8 cellular contexts compared by ENCODE assay signal in the genomic region with DNA sequence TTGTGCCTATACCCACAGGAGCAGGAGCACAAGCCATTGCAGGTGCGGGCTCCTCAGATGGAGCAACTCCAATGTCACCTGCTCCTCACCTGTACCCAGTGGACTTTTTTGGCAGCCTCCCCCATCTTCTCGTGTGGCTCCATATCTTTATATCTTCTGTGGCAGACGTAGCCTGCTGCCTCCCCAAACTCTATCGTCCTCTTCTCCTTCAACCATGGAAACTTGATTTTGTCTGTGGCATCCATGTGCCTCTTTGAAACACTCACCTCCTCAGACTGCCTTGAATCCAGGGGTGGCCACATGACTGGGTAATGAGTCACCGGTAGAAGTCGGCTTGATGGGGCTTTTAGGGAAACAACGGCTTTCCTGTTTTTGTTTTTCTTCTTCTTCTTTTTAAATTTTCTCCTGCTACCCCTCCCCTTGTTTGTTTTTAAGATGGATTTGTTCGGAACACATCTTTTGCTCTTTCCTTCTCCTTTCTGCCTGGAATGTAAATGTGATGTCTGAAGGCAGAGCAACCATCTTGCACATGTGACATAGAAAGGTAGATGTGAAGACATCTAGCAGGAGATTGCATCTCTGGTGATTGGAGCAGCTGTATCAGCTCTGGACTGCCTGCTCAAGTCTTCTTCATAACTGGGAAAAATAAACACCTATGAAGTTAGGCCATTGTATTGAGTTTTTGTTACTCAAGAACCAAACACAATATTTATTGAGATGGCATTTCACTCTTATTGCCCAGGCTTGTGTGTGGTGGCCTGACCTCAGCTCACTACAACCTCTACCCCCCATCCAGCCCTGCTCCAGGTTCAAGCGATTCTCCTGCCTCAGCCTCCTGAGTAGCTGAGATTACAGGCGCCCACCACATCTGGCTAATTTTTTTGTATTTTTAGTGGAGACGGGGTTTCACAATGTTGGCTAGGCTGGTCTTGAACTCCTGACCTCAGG.
DNase-seq lines count a peak whose midpoint lies in the region; ATAC-seq, FAIRE-seq and TF ChIP-seq lines count a peak whose summit lies in the region.

No MANE protein-coding gene starts in this region.

- in situ Hi-C loops in transverse colon (cut with MboI; ENCODE audit: low pct_ligation_motif_present in 1 of 4, low pct_unique_long_range_greater_than_20kb in 1 of 4, low sequenced_read_pairs in 3 of 4): no loop called here

- H3K4me2 ChIP-seq in keratinocyte (ENCODE audit: control insufficient read depth, extremely low read depth, insufficient read depth, low read depth, low read length): peak overlapping the region; percentile 22

- dilution Hi-C loops in keratinocyte (cut with MboI; ENCODE audit: extremely low pct_ligation_motif_present, low sequenced_read_pairs): no loop called here

- DNase-seq in NCI-H226: peak; percentile 74
- DNase-seq in activated T-helper 9 cell treated with anti-CD3 and anti-CD28 coated beads, Interleukin-2, amount 50 U/mL, for 16 hours (ENCODE audit: low read depth): peak; percentile 36
- no peak for DNase-seq in keratinocyte (ENCODE audit: low read depth, low spot score)
- peak; percentile 26 for DNase-seq in transverse colon
- no peak for DNase-seq in DMS 273 treated with DMSO at 0.1 percent for 48 hours (lab: John Stamatoyannopoulos, UW)

- peak; percentile 58 for FAIRE-seq in keratinocyte (lab: Jason Lieb, UNC)

- H3K79me2 ChIP-seq in ACC112 (ENCODE audit: control insufficient read depth, insufficient read depth, low read length, unreplicated experiment): no peaks in the 10 kb centered on the region
- H3K79me2 ChIP-seq in keratinocyte (ENCODE audit: control insufficient read depth, insufficient read depth, low read length): no peaks in the 10 kb centered on the region

- peaks cover 41% of the 10 kb centered on the region for H3K4me1 ChIP-seq in ACC112 (ENCODE audit: control insufficient read depth, insufficient read depth, low read length, unreplicated experiment)
- peaks cover 67% of the 10 kb centered on the region for H3K4me1 ChIP-seq in keratinocyte (ENCODE audit: control insufficient read depth, extremely low read depth, insufficient read depth, low read length)
- H3K4me1 ChIP-seq in transverse colon: peaks cover 0 to 55% (median 23%) of the 10 kb centered on the region in 4 donors

- H3K9me1 ChIP-seq in keratinocyte (ENCODE audit: control insufficient read depth, extremely low read depth, insufficient read depth, low read length): no peaks in the 10 kb centered on the region

- 42 to 71% methylated on average over 6 to 11 of the region's 11 CpGs for WGBS in transverse colon (ENCODE audit: low coverage in 1 of 2), 2 donors

- H3K27me3 ChIP-seq in ACC112 (ENCODE audit: insufficient read depth, low read length): no peaks in the 10 kb centered on the region
- H3K27me3 ChIP-seq in keratinocyte (ENCODE audit: control insufficient read depth, extremely low read depth, insufficient read depth, low read length): no peaks in the 10 kb centered on the region
- H3K27me3 ChIP-seq in transverse colon: no peaks in the 10 kb centered on the region

- H3K36me3 ChIP-seq in ACC112 (ENCODE audit: insufficient read depth, low read length) (no peaks in the 10 kb centered on the region), keratinocyte (ENCODE audit: control insufficient read depth in 2 of 2, extremely low read depth in 1 of 2, insufficient read depth in 2 of 2, low read length in 2 of 2) (no peaks in the 10 kb centered on the region), transverse colon (no peaks in the 10 kb centered on the region)

- H2AFZ ChIP-seq in ACC112 (ENCODE audit: low read length, unreplicated experiment) (peak overlapping the region; percentile 41), keratinocyte (ENCODE audit: control insufficient read depth, low read length) (peak overlapping the region; percentile 39)

- peak overlapping the region; percentile 51 for H3K9ac ChIP-seq in keratinocyte (ENCODE audit: control insufficient read depth, extremely low read depth, insufficient read depth, low read length)

- intact Hi-C loops in transverse colon (cut with DNase I; ENCODE audit: low total_unique reads): loop anchor here (5.0 kb wide), 1 partner anchor 132 kb away; no protein-coding TSS in a partner anchor

- H3K9me3 ChIP-seq in keratinocyte (ENCODE audit: control insufficient read depth, low read depth, low read length): no peaks in the 10 kb centered on the region
- H3K9me3 ChIP-seq in transverse colon: no peaks in the 10 kb centered on the region

- H4K20me1 ChIP-seq in keratinocyte (ENCODE audit: control insufficient read depth, extremely low read depth, insufficient read depth, low read length): no peaks in the 10 kb centered on the region

- no peak for TF ChIP-seq EP300 in transverse colon (IDR thresholded peaks at IDR 0.05; ENCODE audit: low read depth)

- H3K4me3 ChIP-seq in ACC112 (ENCODE audit: low read depth, low read length) (peak overlapping the region; percentile 11; the same call in 1 of the 2 replicates), keratinocyte (ENCODE audit: control insufficient read depth in 2 of 3, extremely low read depth in 1 of 3, insufficient read depth in 2 of 3, low read depth in 1 of 3, low read length in 3 of 3) (no peak overlapping the region), transverse colon (no peak overlapping the region)

- no peak for TF ChIP-seq POLR2A in transverse colon (IDR thresholded peaks at IDR 0.05)

- TF ChIP-seq CTCF in keratinocyte (optimal IDR thresholded peaks at IDR 0.05 in 1 of 3, IDR thresholded peaks at IDR 0.05 in 1 of 3, conservative IDR thresholded peaks at IDR 0.05 in 1 of 3; ENCODE audit: extremely low read depth in 1 of 3, insufficient read depth in 2 of 3, low read length in 3 of 3): no peak
- TF ChIP-seq CTCF in transverse colon (IDR thresholded peaks at IDR 0.05): no peak

- ATAC-seq in HG03378 (IDR thresholded peaks at IDR 0.05; ENCODE audit: unreplicated experiment) (no peak), HG02763 (IDR thresholded peaks at IDR 0.05; ENCODE audit: unreplicated experiment) (no peak)

- H3K27ac ChIP-seq in ACC112 (ENCODE audit: low read depth, low read length): peak overlapping the region; percentile 85
- peak overlapping the region; percentile 76 for H3K27ac ChIP-seq in keratinocyte (ENCODE audit: control insufficient read depth, insufficient read depth, low read length)
- H3K27ac ChIP-seq in transverse colon: peak overlapping the region; percentile 64 to 80 (median 76)

Comparison
In these comparisons a context has a peak if more than half of its experiments do, and no peak if none do; other contexts are left out.
1. DNase-seq: peak in NCI-H226 (single experiment), activated T-helper 9 cell treated with anti-CD3 and anti-CD28 coated beads, Interleukin-2, amount 50 U/mL, for 16 hours (single experiment) and transverse colon (single experiment); none in keratinocyte (single experiment) and DMS 273 treated with DMSO at 0.1 percent for 48 hours (single experiment).
2. Peak in every context shown above with its lines, with median percentiles within 50 percentile points of each other: H3K27ac ChIP-seq.